In genomic region chr9:134286513-134287245, GRCh38 we compare ENCODE assay signal across 2 cellular contexts.
TF ChIP-seq lines count a peak whose summit lies in the region.

No MANE protein-coding gene starts in this region.

TF ChIP-seq in GM23338, 12 proteins besides CTCF, POLR2A, EP300 and RAD21 (continued from another document):
- TF ChIP-seq ZNF462 (CRISPR knock-in tag; IDR thresholded peaks at IDR 0.05) (no peak), POLR2AphosphoS5 (IDR thresholded peaks at IDR 0.05; ENCODE audit: low read depth) (no peak), NANOG (IDR thresholded peaks at IDR 0.05; ENCODE audit: borderline replicate concordance) (no peak), CREB1 (CRISPR knock-in tag; IDR thresholded peaks at IDR 0.05; ENCODE audit: low read depth) (no peak), STAT1 (IDR thresholded peaks at IDR 0.05; ENCODE audit: unreplicated experiment) (no peak), REST (IDR thresholded peaks at IDR 0.05; ENCODE audit: unreplicated experiment) (no peak)

TF ChIP-seq in WTC11, 78 proteins besides CTCF, POLR2A, EP300 and RAD21 (continued from another document):
- TF ChIP-seq ZBTB43 (CRISPR knock-in tag; IDR thresholded peaks at IDR 0.05) (no peak), CREM (CRISPR knock-in tag; IDR thresholded peaks at IDR 0.05) (no peak), ZNF317 (CRISPR knock-in tag; IDR thresholded peaks at IDR 0.05; ENCODE audit: borderline replicate concordance, low read depth) (no peak), RORB (CRISPR knock-in tag; IDR thresholded peaks at IDR 0.05) (no peak)
